8 cellular contexts compared by ENCODE assay signal in genomic region chr19:2610637-2611482, GRCh38.
DNase-seq lines count a peak whose midpoint lies in the region; ATAC-seq lines count a peak whose summit lies in the region.

No MANE protein-coding gene starts in this region.

- peak; percentile 27 for ATAC-seq in GM18517 (IDR thresholded peaks at IDR 0.05; ENCODE audit: unreplicated experiment)

- 0 out of 2 replicates have a peak overlapping the region, but pooled peaks have one; percentile 58 for H3K9ac ChIP-seq in HUES64 (ENCODE audit: low read depth, low read length)

- no peaks in the 10 kb centered on the region for H3K4me1 ChIP-seq in HUES64 (ENCODE audit: insufficient read depth, low read length)

- 18% methylated on average over 46 of the region's 46 CpGs for WGBS in HUES64

- H3K36me3 ChIP-seq in HUES64 (ENCODE audit: insufficient read depth, low read length), result no peaks in the 10 kb centered on the region

- H3K27ac ChIP-seq in HUES64 (ENCODE audit: low read depth, low read length), result peak overlapping the region; percentile 51; the same call in 1 of the 2 replicates

- H3K9me3 ChIP-seq in HUES64 (ENCODE audit: insufficient read depth, low read depth, low read length), result peaks cover 8% of the 10 kb centered on the region; the same call in 1 of the 2 replicates

- peak; percentile 91 for DNase-seq in AG08396 (ENCODE audit: low spot score)
- peak; percentile 23 for DNase-seq in SHP77 treated with DMSO at 0.1 percent for 48 hours (lab: John Stamatoyannopoulos, UW)
- DNase-seq in activated naive CD4-positive, alpha-beta T cell treated with Interleukin-2 at 50 U/mL for 16 hours, result peak; percentile 89
- DNase-seq in germinal center (ENCODE audit: low spot score), result peak; percentile 68
- DNase-seq in occipital lobe (lab: John Stamatoyannopoulos, UW), result peak; percentile 82
- DNase-seq in superior temporal gyrus (ENCODE audit: extremely low spot score), result peak; percentile 92

- peak overlapping the region; percentile 51 for H3K4me3 ChIP-seq in HUES64 (ENCODE audit: low read length)

- H3K27me3 ChIP-seq in HUES64 (ENCODE audit: insufficient read depth, low read length), result no peaks in the 10 kb centered on the region; the same call in 1 of the 2 replicates

Comparison
In these comparisons a context has a peak if more than half of its experiments do, and no peak if none do; other contexts are left out.
1. Peak in every context shown above with its lines: DNase-seq, ATAC-seq, H3K4me3 ChIP-seq and H3K27ac ChIP-seq.
2. DNase-seq: peak in every context shown above with its lines; median percentile 92 in superior temporal gyrus; 91 in AG08396; 89 in activated naive CD4-positive, alpha-beta T cell treated with Interleukin-2 at 50 U/mL for 16 hours; 82 in occipital lobe; 68 in germinal center; 23 in SHP77 treated with DMSO at 0.1 percent for 48 hours.